21 cellular contexts compared by ENCODE assay signal in the genomic region with DNA sequence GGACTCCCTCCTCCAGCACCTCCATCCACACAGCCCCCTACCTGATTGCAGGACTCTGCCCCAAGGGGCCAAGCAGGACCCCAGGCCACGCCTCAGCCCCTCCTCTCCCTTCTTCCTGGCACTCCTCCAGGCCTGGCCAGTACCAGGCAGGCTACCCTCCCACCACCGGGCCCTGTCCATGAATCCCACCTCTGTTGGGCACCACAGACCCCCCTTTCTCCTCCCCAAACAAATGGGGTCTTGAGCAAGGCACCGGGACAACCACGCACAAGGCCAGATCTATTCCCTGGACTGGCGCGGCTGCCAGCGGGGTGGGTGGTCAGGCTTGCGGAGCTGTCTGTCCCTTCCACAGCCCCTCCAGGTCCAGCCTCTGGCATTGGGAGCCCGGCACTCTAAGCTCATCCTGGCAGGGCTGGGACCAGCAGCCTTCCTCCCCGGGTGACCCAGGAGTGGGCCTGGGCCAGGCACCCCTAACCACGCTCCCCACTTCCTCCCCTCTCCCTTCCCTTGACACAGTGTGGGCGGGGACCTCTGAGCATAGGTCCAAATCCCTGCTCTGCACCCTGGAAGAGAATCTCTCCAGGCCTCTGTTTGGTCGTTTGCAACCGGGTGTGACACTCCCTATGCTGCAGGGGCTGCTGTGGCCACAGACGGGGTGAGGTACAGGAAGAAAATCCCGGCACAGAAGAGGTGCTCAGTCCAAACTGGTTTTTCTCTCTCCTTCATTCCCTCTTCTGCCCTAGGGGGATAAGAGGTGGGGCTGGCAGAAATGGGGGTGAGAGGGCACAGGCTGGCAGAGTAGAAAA. TPM values are rescaled to one million over a fixed set of nuclear protein-coding genes. Genes with fewer than 3 reads are reported as not detected.
A peak's percentile ranks its signal among the peaks of the same experiment; 100 is the strongest.
DNase-seq lines count a peak whose midpoint lies in the region; ATAC-seq lines count a peak whose summit lies in the region.
"Had no signal": no experiment of that assay in that cellular context is flagged by ENCODE, and none has a peak within 500 bp of the region (broad histone marks: within the 10 kb centered on the region; RNA-seq: fewer than 3 reads in every experiment).

No MANE protein-coding gene starts in this region.

- H3K36me3 ChIP-seq in neuronal stem cell (replicated peaks in 1 of 2; ENCODE audit: control insufficient read depth in 2 of 2, insufficient read depth in 2 of 2, low read length in 2 of 2): no peaks in the 10 kb centered on the region
- H3K36me3 ChIP-seq in CD4-positive, alpha-beta memory T cell (ENCODE audit: insufficient read depth, low read length): no peaks in the 10 kb centered on the region
- H3K36me3 ChIP-seq: HAP-1 had no signal

- peaks cover 0 to 83% (median 0%) of the 10 kb centered on the region in 3 experiments for H3K27me3 ChIP-seq in neuronal stem cell (ENCODE audit: control insufficient read depth in 3 of 3, insufficient read depth in 3 of 3, low read depth in 1 of 3, low read length in 3 of 3)
- peaks cover 4% of the 10 kb centered on the region for H3K27me3 ChIP-seq in CD4-positive, alpha-beta memory T cell (ENCODE audit: insufficient read depth, low read length)

- H3K27me3 Mint-ChIP-seq in CD4-positive, alpha-beta memory T cell: peaks cover 3 to 19% of the 10 kb centered on the region in 2 donors
- peaks cover 25% of the 10 kb centered on the region for H3K27me3 Mint-ChIP-seq in T-helper 2 cell treated with Interferon-gamma antibody and Interleukin-4, amounts not matched to agents 5 μg/mL and 100 μg/mL, for 36 hours (ENCODE audit: low read depth)

- H4K8ac ChIP-seq in neuronal stem cell (ENCODE audit: low read depth, low read length): no peak overlapping the region

- WGBS in neuronal stem cell (ENCODE audit: extremely low coverage in 2 of 2, insufficient read length in 2 of 2, insufficient replicate concordance in 1 of 2), 2 donors: no CpG with 5 or more reads among the region's 16 CpGs

- no peaks in the 10 kb centered on the region for H3K79me1 ChIP-seq in neuronal stem cell (ENCODE audit: low read depth, low read length)

- H3K9me3 ChIP-seq in neuronal stem cell (replicated peaks in 1 of 2; ENCODE audit: control insufficient read depth in 2 of 2, insufficient read depth in 1 of 2, low read depth in 1 of 2, low read length in 2 of 2): no peaks in the 10 kb centered on the region
- no peaks in the 10 kb centered on the region for H3K9me3 ChIP-seq in CD4-positive, alpha-beta memory T cell (ENCODE audit: control insufficient read depth in 1 of 2, low read length in 2 of 2)
- H3K9me3 ChIP-seq: A549, HAP-1 had no signal

- H3K23ac ChIP-seq in neuronal stem cell (ENCODE audit: low read depth, low read length, poor library complexity): no peak overlapping the region

- no peaks in the 10 kb centered on the region for H3K36me3 Mint-ChIP-seq in CD4-positive, alpha-beta memory T cell
- no peaks in the 10 kb centered on the region for H3K36me3 Mint-ChIP-seq in T-helper 2 cell treated with Interferon-gamma antibody and Interleukin-4, amounts not matched to agents 5 μg/mL and 100 μg/mL, for 36 hours (ENCODE audit: low read depth)

- H3K9me3 Mint-ChIP-seq in CD4-positive, alpha-beta memory T cell: peaks cover 0 to 2% (median 0%) of the 10 kb centered on the region in 8 donors
- no peaks in the 10 kb centered on the region for H3K9me3 Mint-ChIP-seq in T-helper 2 cell treated with Interferon-gamma antibody and Interleukin-4, amounts not matched to agents 5 μg/mL and 100 μg/mL, for 36 hours
- H3K9me3 Mint-ChIP-seq: CD4-positive, alpha-beta T cell had no signal

- H2BK15ac ChIP-seq in neuronal stem cell (ENCODE audit: low read length): peak overlapping the region; percentile 37

- no peak overlapping the region for H3K4me2 ChIP-seq in neuronal stem cell (ENCODE audit: insufficient read depth, low read length, poor library complexity, severe bottlenecking)
- H3K4me2 ChIP-seq: A549 had no signal

- H4K91ac ChIP-seq in neuronal stem cell (ENCODE audit: low read depth, low read length, poor library complexity): no peak overlapping the region

- no peak overlapping the region for H2BK120ac ChIP-seq in neuronal stem cell (ENCODE audit: low read depth, low read length)

- no peak overlapping the region for H3K9ac ChIP-seq in neuronal stem cell (ENCODE audit: low read depth, low read length, poor library complexity)
- H3K9ac ChIP-seq: GM23248 had no signal

- no peak overlapping the region for H3K4me3 ChIP-seq in neuronal stem cell (ENCODE audit: low read length in 2 of 2)
- H3K4me3 ChIP-seq in CD4-positive, alpha-beta memory T cell (ENCODE audit: low read length in 2 of 2): no peak overlapping the region
- H3K4me3 ChIP-seq: A549, GM23248, HAP-1 had no signal

- no peak overlapping the region for H3K18ac ChIP-seq in neuronal stem cell (ENCODE audit: low read length)

- no peak overlapping the region for H2AFZ ChIP-seq in neuronal stem cell (ENCODE audit: low read length)
- H2AFZ ChIP-seq: GM23248 had no signal

- intact Hi-C loops in CD4-positive, alpha-beta memory T cell (cut with micrococcal nuclease): no loop called here

- peak overlapping the region in 1 of 7 donors; percentile 65 for H3K27ac Mint-ChIP-seq in CD4-positive, alpha-beta memory T cell
- no peak overlapping the region for H3K27ac Mint-ChIP-seq in T-helper 2 cell treated with Interferon-gamma antibody and Interleukin-4, amounts not matched to agents 5 μg/mL and 100 μg/mL, for 36 hours
- H3K27ac Mint-ChIP-seq: B cell; CD4-positive, alpha-beta T cell had no signal

- CTCF ChIA-PET in CD4-positive, alpha-beta memory T cell (lab: Charles Lee; ENCODE audit: partially characterized antibody): interaction anchor here (1.1 kb wide), 1 partner anchor 17 kb away, joined by 3 read pairs; no protein-coding TSS in a partner anchor

- no peak overlapping the region for H2BK12ac ChIP-seq in neuronal stem cell (ENCODE audit: low read length)

- ATAC-seq in GM18517 (IDR thresholded peaks at IDR 0.05; ENCODE audit: unreplicated experiment): no peak
- ATAC-seq: A549 had no signal

- H3K4me3 Mint-ChIP-seq in CD4-positive, alpha-beta memory T cell: peak overlapping the region in 1 of 8 donors; percentile 39
- H3K4me3 Mint-ChIP-seq in T-helper 2 cell treated with Interferon-gamma antibody and Interleukin-4, amounts not matched to agents 5 μg/mL and 100 μg/mL, for 36 hours: no peak overlapping the region
- H3K4me3 Mint-ChIP-seq: B cell; CD4-positive, alpha-beta T cell had no signal

- peaks cover 9 to 27% (median 13%) of the 10 kb centered on the region in 4 donors for H3K4me1 Mint-ChIP-seq in CD4-positive, alpha-beta memory T cell
- peaks cover 20% of the 10 kb centered on the region for H3K4me1 Mint-ChIP-seq in T-helper 2 cell treated with Interferon-gamma antibody and Interleukin-4, amounts not matched to agents 5 μg/mL and 100 μg/mL, for 36 hours (ENCODE audit: low read depth)

- H3K27ac ChIP-seq in angular gyrus (ENCODE audit: low read depth, low read length) (peak overlapping the region; percentile 1), neuronal stem cell (replicated peaks; ENCODE audit: low read length) (no peak overlapping the region)
- H3K27ac ChIP-seq in CD4-positive, alpha-beta memory T cell (ENCODE audit: low read depth, low read length): no peak overlapping the region
- H3K27ac ChIP-seq: A549, GM23248 had no signal

- no peak overlapping the region for H3K4ac ChIP-seq in neuronal stem cell (ENCODE audit: low read length)

- H3K14ac ChIP-seq in neuronal stem cell (ENCODE audit: low read length): no peak overlapping the region

- H3K4me1 ChIP-seq in neuronal stem cell (ENCODE audit: control insufficient read depth in 2 of 2, insufficient read depth in 1 of 2, low read depth in 1 of 2, low read length in 2 of 2): peaks cover 15 to 19% of the 10 kb centered on the region in 2 donors
- peaks cover 10% of the 10 kb centered on the region for H3K4me1 ChIP-seq in CD4-positive, alpha-beta memory T cell (ENCODE audit: insufficient read depth, low read length)
- H3K4me1 ChIP-seq: A549, HAP-1 had no signal

- POLR2A ChIA-PET in CD4-positive, alpha-beta memory T cell (lab: Charles Lee; ENCODE audit: partially characterized antibody): no interaction called here

- peak; percentile 26 for DNase-seq in CD1c-positive myeloid dendritic cell (ENCODE audit: extremely low spot score)
- peak; percentile 13 for DNase-seq in MV-4-11 (lab: John Stamatoyannopoulos, UW)
- DNase-seq in neuronal stem cell (ENCODE audit: low spot score): no peak
- DNase-seq in CD4-positive, alpha-beta memory T cell: no peak
- DNase-seq in DMS114 treated with DMSO at 0.1 percent for 48 hours (lab: John Stamatoyannopoulos, UW; ENCODE audit: unreplicated experiment): no peak
- no peak for DNase-seq in T-helper 2 cell treated with Interferon-gamma antibody and Interleukin-4, amounts not matched to agents 5 μg/mL and 100 μg/mL, for 36 hours (ENCODE audit: low spot score)
- DNase-seq: Calu3; CD4-positive, alpha-beta T cell; GM23248; KG1; NCI-H1694; NCI-H2081; NCI-H2171; NCI-H345; NCI-H774; Right ventricle myocardium superior had no signal

- peak overlapping the region; percentile 86 for H2AK5ac ChIP-seq in neuronal stem cell (ENCODE audit: low read depth, low read length)

- no peak overlapping the region for H2BK5ac ChIP-seq in neuronal stem cell (ENCODE audit: low read length)

RNA-seq across cellular contexts. Expression of gene ELFN2, which starts 14.6 kb away (rescaled TPM):
- 0.78 TPM for polyA plus RNA-seq in neuronal stem cell (2013, experiment 1 of 2)
- polyA plus RNA-seq in neuronal stem cell (2013, experiment 2 of 2): 0.86 TPM
- total RNA-seq in CD4-positive, alpha-beta memory T cell: under 1 TPM; 0.32 to 0.55 TPM
- polyA plus RNA-seq in CD4-positive, alpha-beta memory T cell: not detected

Comparison
In these comparisons a context has a peak if more than half of its experiments do, and no peak if none do; other contexts are left out.
1. DNase-seq: peak in CD1c-positive myeloid dendritic cell (single experiment) and MV-4-11 (single experiment); none in neuronal stem cell (single experiment), CD4-positive, alpha-beta memory T cell (0 of 5), DMS114 treated with DMSO at 0.1 percent for 48 hours (single experiment) and T-helper 2 cell treated with Interferon-gamma antibody and Interleukin-4, amounts not matched to agents 5 μg/mL and 100 μg/mL, for 36 hours (single experiment).